In genomic region chr6:52360601-52361346, GRCh38 we compare ENCODE assay signal across 8 cellular contexts. TPM values are rescaled to one million over a fixed set of nuclear protein-coding genes. Genes with fewer than 3 reads are reported as not detected.
DNase-seq lines count a peak whose midpoint lies in the region; ATAC-seq, FAIRE-seq and TF ChIP-seq lines count a peak whose summit lies in the region.

No MANE protein-coding gene starts in this region.

- no peak overlapping the region for H3K4me3 ChIP-seq in CD8-positive, alpha-beta T cell (ENCODE audit: low read depth, low read length)
- H3K4me3 ChIP-seq in HL-60 (replicated peaks; ENCODE audit: insufficient read depth, low read length) (no peak overlapping the region), astrocyte (ENCODE audit: insufficient read depth, low read depth, low read length) (no peak overlapping the region), MG63 (no peak overlapping the region; the same call in none of the 2 replicates), WERI-Rb-1 (ENCODE audit: low read depth, low read length) (no peak overlapping the region)

- ATAC-seq in CD8-positive, alpha-beta T cell: no peak
- ATAC-seq in naive B cell (ENCODE audit: low read depth in 2 of 2): no peak

- peak overlapping the region; percentile 100 for H3K4me2 ChIP-seq in astrocyte (ENCODE audit: low read length)

- peak overlapping the region; percentile 72 for H3K27ac ChIP-seq in CD8-positive, alpha-beta T cell (ENCODE audit: low read depth, low read length)
- peak overlapping the region; percentile 67 for H3K27ac ChIP-seq in HL-60 (replicated peaks)
- H3K27ac ChIP-seq in astrocyte (ENCODE audit: low read depth, low read length): no peak overlapping the region
- H3K27ac ChIP-seq in WERI-Rb-1: no peak overlapping the region

- intact Hi-C loops in CD8-positive, alpha-beta T cell (cut with DNase I, micrococcal nuclease): loop anchor here in 1 of 2 experiments (1.0 to 5.0 kb wide), 3 partner anchors 14 to 1437 kb away; partner anchors contain the start of genes EFHC1 and LRRC1

- no peak overlapping the region for H3K9ac ChIP-seq in astrocyte (ENCODE audit: low read length)

- CTCF ChIA-PET in CD8-positive, alpha-beta T cell (lab: Charles Lee): interaction anchor here (1.5 to 8.7 kb wide), 3 partner anchors 30 to 73 kb away, joined by 4 to 81 read pairs (median 9); partner anchors contain the start of gene MCM3

- H3K36me3 Mint-ChIP-seq in CD8-positive, alpha-beta T cell: peaks cover 20% of the 10 kb centered on the region
- H3K36me3 Mint-ChIP-seq in astrocyte (ENCODE audit: low read depth, unreplicated experiment) (no peaks in the 10 kb centered on the region), naive B cell (no peaks in the 10 kb centered on the region)

- H3K36me3 ChIP-seq in CD8-positive, alpha-beta T cell (ENCODE audit: insufficient read depth, low read length): no peaks in the 10 kb centered on the region
- H3K36me3 ChIP-seq in astrocyte (ENCODE audit: insufficient read depth, low read length) (no peaks in the 10 kb centered on the region), MG63 (no peaks in the 10 kb centered on the region), WERI-Rb-1 (no peaks in the 10 kb centered on the region; the same call in 1 of the 2 replicates)

- peak overlapping the region; percentile 93 for H3K27ac Mint-ChIP-seq in CD8-positive, alpha-beta T cell
- H3K27ac Mint-ChIP-seq in astrocyte (ENCODE audit: unreplicated experiment) (no peak overlapping the region), naive B cell (peak overlapping the region in 5 of 6 donors; percentile 50 to 93 (median 83))

- no peak for TF ChIP-seq CTCF in CD8-positive, alpha-beta T cell (IDR thresholded peaks at IDR 0.05)
- TF ChIP-seq CTCF in HL-60 (IDR thresholded peaks at IDR 0.05; ENCODE audit: insufficient read depth, low read length) (no peak), astrocyte (IDR thresholded peaks at IDR 0.05; ENCODE audit: insufficient read depth, low read depth, low read length) (no peak), WERI-Rb-1 (IDR thresholded peaks at IDR 0.05; ENCODE audit: low read depth, low read length) (no peak)

- FAIRE-seq in astrocyte (lab: Jason Lieb, UNC): no peak

- DNase-seq in CD8-positive, alpha-beta T cell: no peak
- no peak for DNase-seq in HL-60 (ENCODE audit: low read depth in 1 of 2, low spot score in 1 of 2)
- no peak for DNase-seq in astrocyte (ENCODE audit: low read depth)
- no peak for DNase-seq in naive B cell
- DNase-seq in MG63: no peak
- no peak for DNase-seq in NCI-H1694 (lab: John Stamatoyannopoulos, UW)
- no peak for DNase-seq in iPS-NIHi7 (ENCODE audit: extremely low spot score)
- no peak for DNase-seq in WERI-Rb-1

- H3K9me3 ChIP-seq in CD8-positive, alpha-beta T cell (ENCODE audit: low read length): no peaks in the 10 kb centered on the region
- H3K9me3 ChIP-seq in astrocyte (ENCODE audit: insufficient read depth, low read depth, low read length): no peaks in the 10 kb centered on the region
- no peaks in the 10 kb centered on the region for H3K9me3 ChIP-seq in MG63
- no peaks in the 10 kb centered on the region for H3K9me3 ChIP-seq in WERI-Rb-1 (ENCODE audit: severe bottlenecking)

- POLR2A ChIA-PET in CD8-positive, alpha-beta T cell (lab: Charles Lee): interaction anchor here (1.0 to 5.0 kb wide), 4 partner anchors 27 to 58 kb away, joined by 3 to 47 read pairs (median 10); no protein-coding TSS in a partner anchor

- peaks cover 33% of the 10 kb centered on the region for H3K4me1 ChIP-seq in CD8-positive, alpha-beta T cell (ENCODE audit: insufficient read depth, low read length)
- H3K4me1 ChIP-seq in astrocyte (ENCODE audit: insufficient read depth, low read length): peaks cover 10% of the 10 kb centered on the region

- H4K20me1 ChIP-seq in astrocyte (ENCODE audit: insufficient read depth, low read length): peaks cover 5% of the 10 kb centered on the region

- H3K9me3 Mint-ChIP-seq in CD8-positive, alpha-beta T cell: no peaks in the 10 kb centered on the region
- H3K9me3 Mint-ChIP-seq in astrocyte (ENCODE audit: unreplicated experiment) (no peaks in the 10 kb centered on the region), naive B cell (no peaks in the 10 kb centered on the region)

- peak overlapping the region; percentile 82 for H3K4me3 Mint-ChIP-seq in CD8-positive, alpha-beta T cell
- H3K4me3 Mint-ChIP-seq in astrocyte (ENCODE audit: unreplicated experiment) (peak overlapping the region; percentile 79), naive B cell (peak overlapping the region; percentile 82 to 97 (median 94))

- H3K79me2 ChIP-seq in astrocyte (ENCODE audit: insufficient read depth, low read length): no peaks in the 10 kb centered on the region

- no peaks in the 10 kb centered on the region for H3K27me3 Mint-ChIP-seq in CD8-positive, alpha-beta T cell (ENCODE audit: low read depth)
- H3K27me3 Mint-ChIP-seq in astrocyte (ENCODE audit: low read depth, unreplicated experiment): no peaks in the 10 kb centered on the region
- no peaks in the 10 kb centered on the region for H3K27me3 Mint-ChIP-seq in naive B cell

- H3K4me1 Mint-ChIP-seq in CD8-positive, alpha-beta T cell (ENCODE audit: low read depth): peaks cover 33% of the 10 kb centered on the region
- H3K4me1 Mint-ChIP-seq in astrocyte (ENCODE audit: low read depth, unreplicated experiment) (peaks cover 5% of the 10 kb centered on the region), naive B cell (peaks cover 21 to 29% (median 22%) of the 10 kb centered on the region in 3 donors)

- no peak overlapping the region for H2AFZ ChIP-seq in astrocyte (ENCODE audit: low read depth, low read length)

- H3K27me3 ChIP-seq in CD8-positive, alpha-beta T cell (ENCODE audit: insufficient read depth, low read length): no peaks in the 10 kb centered on the region
- H3K27me3 ChIP-seq in HL-60 (ENCODE audit: insufficient read depth, poor library complexity, severe bottlenecking) (no peaks in the 10 kb centered on the region), astrocyte (ENCODE audit: insufficient read depth, low read length) (no peaks in the 10 kb centered on the region), MG63 (no peaks in the 10 kb centered on the region), WERI-Rb-1 (ENCODE audit: insufficient read depth, low read depth, severe bottlenecking) (no peaks in the 10 kb centered on the region)

RNA-seq across cellular contexts. Expression of gene PAQR8, which starts 1.2 kb away (rescaled TPM):
- total RNA-seq in CD8-positive, alpha-beta T cell: 1 to 10 TPM; 1.8 to 2.2 TPM
- 1.2 and 1.5 TPM in 2 replicates for total RNA-seq in astrocyte
- polyA plus RNA-seq in naive B cell (ENCODE audit: low read depth in 6 of 6): 1 to 10 TPM; 2.4 to 6.2 (median 5.9) TPM
- 2.9 and 3.2 TPM in 2 replicates for total RNA-seq in MG63 (2014; rRNA removed; shearing (Covaris generic); ENCODE audit: low replicate concordance)

RNA-seq across cellular contexts. Expression of gene EFHC1, which starts 59.4 kb away (rescaled TPM):
- total RNA-seq in CD8-positive, alpha-beta T cell: 1 to 10 TPM; 5.1 to 6.9 TPM
- 25.6 and 30.6 TPM in 2 replicates for total RNA-seq in astrocyte
- 10 to 100 TPM in 2 of 6 donors, 1 to 10 TPM in 4; 4.1 to 27.2 (median 8.4) TPM for polyA plus RNA-seq in naive B cell (ENCODE audit: low read depth in 6 of 6)
- 54.0 and 78.4 TPM in 2 replicates for total RNA-seq in MG63 (2014; rRNA removed; shearing (Covaris generic); ENCODE audit: low replicate concordance)

Comparison
In these comparisons a context has a peak if more than half of its experiments do, and no peak if none do; other contexts are left out.
1. H3K27ac ChIP-seq: peak in CD8-positive, alpha-beta T cell (single experiment) and HL-60 (single experiment); none in astrocyte (single experiment) and WERI-Rb-1 (single experiment).
2. Peak in every context shown above with its lines, with median percentiles within 50 percentile points of each other: H3K4me3 Mint-ChIP-seq.